In the genomic region with DNA sequence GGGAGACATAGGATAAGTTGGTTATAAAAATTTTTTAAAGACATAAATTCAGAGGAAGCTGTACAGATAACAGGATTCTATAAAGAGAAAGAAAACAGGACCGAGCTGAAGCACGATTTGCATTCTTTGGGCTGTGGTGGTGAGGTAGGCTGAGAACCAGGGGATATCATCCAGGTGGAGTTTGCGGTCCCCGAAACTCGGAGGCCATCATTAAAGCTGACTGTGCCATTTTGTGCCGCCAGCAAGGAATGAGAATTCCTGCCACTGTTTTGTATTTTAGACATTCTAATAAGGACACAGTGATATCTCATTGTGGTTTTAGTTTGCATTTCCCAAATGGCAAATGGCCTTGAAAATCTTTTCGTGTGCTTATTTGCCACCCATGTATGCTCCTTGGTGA, we compare ENCODE assay signal across 2 cellular contexts.
TF ChIP-seq lines count a peak whose summit lies in the region.

No MANE protein-coding gene starts in this region.

TF ChIP-seq in HepG2, 621 proteins besides CTCF, POLR2A, EP300 and RAD21 (continued from another document):
- peak; percentile 74 to 75 for TF ChIP-seq MAFK (conservative IDR thresholded peaks at IDR 0.05 in 1 of 2, IDR thresholded peaks at IDR 0.05 in 1 of 2; ENCODE audit: low read length in 2 of 2)
- TF ChIP-seq, protein P1, sequence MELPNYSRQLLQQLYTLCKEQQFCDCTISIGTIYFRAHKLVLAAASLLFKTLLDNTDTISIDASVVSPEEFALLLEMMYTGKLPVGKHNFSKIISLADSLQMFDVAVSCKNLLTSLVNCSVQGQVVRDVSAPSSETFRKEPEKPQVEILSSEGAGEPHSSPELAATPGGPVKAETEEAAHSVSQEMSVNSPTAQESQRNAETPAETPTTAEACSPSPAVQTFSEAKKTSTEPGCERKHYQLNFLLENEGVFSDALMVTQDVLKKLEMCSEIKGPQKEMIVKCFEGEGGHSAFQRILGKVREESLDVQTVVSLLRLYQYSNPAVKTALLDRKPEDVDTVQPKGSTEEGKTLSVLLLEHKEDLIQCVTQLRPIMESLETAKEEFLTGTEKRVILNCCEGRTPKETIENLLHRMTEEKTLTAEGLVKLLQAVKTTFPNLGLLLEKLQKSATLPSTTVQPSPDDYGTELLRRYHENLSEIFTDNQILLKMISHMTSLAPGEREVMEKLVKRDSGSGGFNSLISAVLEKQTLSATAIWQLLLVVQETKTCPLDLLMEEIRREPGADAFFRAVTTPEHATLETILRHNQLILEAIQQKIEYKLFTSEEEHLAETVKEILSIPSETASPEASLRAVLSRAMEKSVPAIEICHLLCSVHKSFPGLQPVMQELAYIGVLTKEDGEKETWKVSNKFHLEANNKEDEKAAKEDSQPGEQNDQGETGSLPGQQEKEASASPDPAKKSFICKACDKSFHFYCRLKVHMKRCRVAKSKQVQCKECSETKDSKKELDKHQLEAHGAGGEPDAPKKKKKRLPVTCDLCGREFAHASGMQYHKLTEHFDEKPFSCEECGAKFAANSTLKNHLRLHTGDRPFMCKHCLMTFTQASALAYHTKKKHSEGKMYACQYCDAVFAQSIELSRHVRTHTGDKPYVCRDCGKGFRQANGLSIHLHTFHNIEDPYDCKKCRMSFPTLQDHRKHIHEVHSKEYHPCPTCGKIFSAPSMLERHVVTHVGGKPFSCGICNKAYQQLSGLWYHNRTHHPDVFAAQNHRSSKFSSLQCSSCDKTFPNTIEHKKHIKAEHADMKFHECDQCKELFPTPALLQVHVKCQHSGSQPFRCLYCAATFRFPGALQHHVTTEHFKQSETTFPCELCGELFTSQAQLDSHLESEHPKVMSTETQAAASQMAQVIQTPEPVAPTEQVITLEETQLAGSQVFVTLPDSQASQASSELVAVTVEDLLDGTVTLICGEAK (IDR thresholded peaks at IDR 0.05): no peak
- TF ChIP-seq, protein P1 (CRISPR knock-in tag; IDR thresholded peaks at IDR 0.05): no peak
- TF ChIP-seq ZNF33A (CRISPR knock-in tag; IDR thresholded peaks at IDR 0.05; ENCODE audit: borderline replicate concordance): no peak

TF ChIP-seq in IMR-90, 13 proteins besides CTCF, POLR2A, EP300 and RAD21 (continued from another document):
- peak; percentile 43; the same call in 1 of the 2 replicates for TF ChIP-seq MAFK (IDR thresholded peaks at IDR 0.05; ENCODE audit: low read depth, low read length)
- TF ChIP-seq CEBPB (IDR thresholded peaks at IDR 0.05; ENCODE audit: low read depth, low read length): no peak
